8 cellular contexts compared by ENCODE assay signal in genomic region chr3:187139126-187139894, GRCh38. TPM values are rescaled to one million over a fixed set of nuclear protein-coding genes. Genes with fewer than 3 reads are reported as not detected.
DNase-seq lines count a peak whose midpoint lies in the region; ATAC-seq, FAIRE-seq and TF ChIP-seq lines count a peak whose summit lies in the region.

Gene RPL39L, minus strand, starts transcription at chr3:187139496. Its CDS starts 18,196 bp downstream, at chr3:187121300.

- CTCF ChIA-PET in activated CD4-positive, alpha-beta T cell treated with anti-CD3 and anti-CD28 coated beads, Interleukin-2, amount 10 ng/mL, durations not matched to agents 7 days and 5 days (lab: Charles Lee), result interaction anchor here (0.5 to 8.1 kb wide), 40 partner anchors 9 to 1489 kb away, joined by 3 to 72 read pairs (median 4); partner anchors contain the start of gene RTP4

- TF ChIP-seq POLR2A in lower leg skin (IDR thresholded peaks at IDR 0.05), result no peak

- DNase-seq in A172 (ENCODE audit: low spot score) (peak; percentile 84), GM18507 (ENCODE audit: extremely low spot score, insufficient read length, low read depth) (peak; percentile 89), NCI-H2171 treated with DMSO at 0.1 percent for 48 hours (lab: John Stamatoyannopoulos, UW) (peak; percentile 55), dermis microvascular lymphatic vessel endothelial cell (ENCODE audit: low read depth in 2 of 2) (peak; percentile 58 to 79), lower leg skin (ENCODE audit: low spot score in 2 of 2) (peak; percentile 77 to 95)
- DNase-seq in activated CD4-positive, alpha-beta T cell treated with anti-CD3 and anti-CD28 coated beads, Interleukin-2, amount 10 ng/mL, durations not matched to agents 7 days and 5 days, result peak; percentile 92
- peak; percentile 82 to 91 (median 83) for DNase-seq in stimulated activated CD4-positive, alpha-beta T cell treated with anti-CD3 and anti-CD28 coated beads, TNF-alpha, amount 100 ng/mL, for 1 hour (ENCODE audit: low read depth in 3 of 3, low spot score in 1 of 3)

- H3K4me3 ChIP-seq in lower leg skin (ENCODE audit: low read depth, poor library complexity, severe bottlenecking), result peak within 1 kb of the TSS; percentile 40

- POLR2A ChIA-PET in activated CD4-positive, alpha-beta T cell treated with anti-CD3 and anti-CD28 coated beads, Interleukin-2, amount 10 ng/mL, durations not matched to agents 7 days and 5 days (lab: Charles Lee), result interaction anchor here (0.8 to 1.5 kb wide), 5 partner anchors 26 to 355 kb away, joined by 3 to 5 read pairs (median 4); no protein-coding TSS in a partner anchor

- H3K4me1 Mint-ChIP-seq in activated CD4-positive, alpha-beta T cell treated with anti-CD3 and anti-CD28 coated beads, Interleukin-2, amount 10 ng/mL, durations not matched to agents 7 days and 5 days, result peaks cover 26% of the 10 kb centered on the region

- FAIRE-seq in GM18507 (lab: Jason Lieb, UNC), result peak; percentile 94

- no peak for TF ChIP-seq CTCF in lower leg skin (IDR thresholded peaks at IDR 0.05)

- H3K27me3 Mint-ChIP-seq in activated CD4-positive, alpha-beta T cell treated with anti-CD3 and anti-CD28 coated beads, Interleukin-2, amount 10 ng/mL, durations not matched to agents 7 days and 5 days, result no peaks in the 10 kb centered on the region

- peak within 1 kb of the TSS; percentile 96 for H3K27ac Mint-ChIP-seq in activated CD4-positive, alpha-beta T cell treated with anti-CD3 and anti-CD28 coated beads, Interleukin-2, amount 10 ng/mL, durations not matched to agents 7 days and 5 days

- intact Hi-C loops in lower leg skin (cut with DNase I; ENCODE audit: low total_unique reads), result no loop called here

- whole genome bisulfite sequencing in lower leg skin, 2 donors, result 5% methylated on average over 63 of the region's 69 CpGs

- H3K9me3 Mint-ChIP-seq in activated CD4-positive, alpha-beta T cell treated with anti-CD3 and anti-CD28 coated beads, Interleukin-2, amount 10 ng/mL, durations not matched to agents 7 days and 5 days, result peaks cover 41% of the 10 kb centered on the region

- ATAC-seq in HG02973 (IDR thresholded peaks at IDR 0.05; ENCODE audit: unreplicated experiment), result peak; percentile 95

- H3K4me3 Mint-ChIP-seq in activated CD4-positive, alpha-beta T cell treated with anti-CD3 and anti-CD28 coated beads, Interleukin-2, amount 10 ng/mL, durations not matched to agents 7 days and 5 days, result peak within 1 kb of the TSS; percentile 82

- H3K36me3 Mint-ChIP-seq in activated CD4-positive, alpha-beta T cell treated with anti-CD3 and anti-CD28 coated beads, Interleukin-2, amount 10 ng/mL, durations not matched to agents 7 days and 5 days (ENCODE audit: low read depth), result peaks cover 49% of the 10 kb centered on the region

RNA-seq across cellular contexts. Expression of gene RPL39L, which starts in this region (rescaled TPM):
- total RNA-seq in A172 (2014; rRNA removed; shearing (Covaris generic)), result 154 and 237 TPM in 2 replicates
- 10 to 100 TPM; 18.4 to 20.4 TPM for total RNA-seq in activated CD4-positive, alpha-beta T cell treated with anti-CD3 and anti-CD28 coated beads, Interleukin-2, amount 10 ng/mL, durations not matched to agents 7 days and 5 days
- total RNA-seq in dermis microvascular lymphatic vessel endothelial cell (17.7 and 24.9 TPM in 2 replicates), lower leg skin (10 to 100 TPM in 2 of 4 donors, 1 to 10 TPM in 2; 3.0 to 29.8 (median 11.6) TPM)

Comparison
In these comparisons a context has a peak if more than half of its experiments do, and no peak if none do; other contexts are left out.
1. Peak in every context shown above with its lines: DNase-seq, ATAC-seq and H3K4me3 ChIP-seq.